7 cellular contexts compared by ENCODE assay signal in genomic region chr14:36418937-36419336, GRCh38.
"Had no signal": no experiment of that assay in that cellular context is flagged by ENCODE, and none has a peak within 500 bp of the region (broad histone marks: within the 10 kb centered on the region; RNA-seq: fewer than 3 reads in every experiment).

No MANE protein-coding gene starts in this region.

- FAIRE-seq: HTR-8/SVneo had no signal

- H2AFZ ChIP-seq: GM23248 had no signal

- DNase-seq: GM23248, GOT3, H7, KBM-7 had no signal

- H3K4me1 ChIP-seq: HAP-1 had no signal

- ATAC-seq: HCT116 had no signal

- H3K27ac ChIP-seq: GM23248 had no signal

- H3K4me3 ChIP-seq: GM23248, HAP-1 had no signal

- H3K9me3 ChIP-seq: HAP-1 had no signal

- H3K36me3 ChIP-seq: HAP-1 had no signal

- H3K9ac ChIP-seq: GM23248 had no signal
